Comparison of ENCODE assay signal across 15 cellular contexts in genomic region chr1:202133016-202133415, GRCh38. TPM values are rescaled to one million over a fixed set of nuclear protein-coding genes. Genes with fewer than 3 reads are reported as not detected.
DNase-seq lines count a peak whose midpoint lies in the region; ATAC-seq, FAIRE-seq and TF ChIP-seq lines count a peak whose summit lies in the region.
"Had no signal": no experiment of that assay in that cellular context is flagged by ENCODE, and none has a peak within 500 bp of the region (broad histone marks: within the 10 kb centered on the region; RNA-seq: fewer than 3 reads in every experiment).

No MANE protein-coding gene starts in this region.

- peak overlapping the region; percentile 78 for H3K27ac Mint-ChIP-seq in Caco-2 (ENCODE audit: unreplicated experiment)
- H3K27ac Mint-ChIP-seq: T-helper 2 cell treated with Interferon-gamma antibody and Interleukin-4, amounts not matched to agents 5 μg/mL and 100 μg/mL, for 36 hours had no signal

- H3K9me3 ChIP-seq in Caco-2 = no peaks in the 10 kb centered on the region
- no peaks in the 10 kb centered on the region for H3K9me3 ChIP-seq in K562 (replicated peaks; ENCODE audit: control insufficient read depth, insufficient read depth, low read depth, low read length)
- H3K9me3 ChIP-seq in hepatocyte (ENCODE audit: low read depth) = no peaks in the 10 kb centered on the region
- H3K9me3 ChIP-seq: MG63, neutrophil had no signal

- H3K79me2 ChIP-seq in K562 (ENCODE audit: control insufficient read depth, insufficient read depth, low read length) (no peaks in the 10 kb centered on the region), hepatocyte (peaks cover 5% of the 10 kb centered on the region)

- H2AFZ ChIP-seq in K562 (ENCODE audit: low read depth, low read length) (no peak overlapping the region), hepatocyte (no peak overlapping the region)
- H2AFZ ChIP-seq: GM23248 had no signal

- WGBS in K562 (ENCODE audit: insufficient coverage, low coverage, missing lambda C conversion rate) = 92% methylated on average over 14 of the region's 14 CpGs
- 97% methylated on average over 14 of the region's 14 CpGs for WGBS in hepatocyte (ENCODE audit: low lambda C conversion rate, missing lambda C conversion rate)

- H3K27ac ChIP-seq in K562 (ENCODE audit: extremely low read depth, low read depth, low read length) (no peak overlapping the region), hepatocyte (no peak overlapping the region)
- H3K27ac ChIP-seq: GM23248 had no signal

- peaks cover 3% of the 10 kb centered on the region; the same call in 1 of the 2 replicates for H3K36me3 ChIP-seq in Caco-2 (ENCODE audit: control insufficient read depth, insufficient read depth, low read length)
- peaks cover 38% of the 10 kb centered on the region; the same call in 2 of the 3 replicates for H3K36me3 ChIP-seq in K562 (ENCODE audit: control insufficient read depth, insufficient read depth, low read length)
- H3K36me3 ChIP-seq in hepatocyte (replicated peaks; ENCODE audit: insufficient read depth, low read depth) = no peaks in the 10 kb centered on the region

- FAIRE-seq in K562 (lab: Jason Lieb, UNC) = no peak

- H3K4me3 Mint-ChIP-seq in Caco-2 (ENCODE audit: unreplicated experiment) = no peak overlapping the region
- H3K4me3 Mint-ChIP-seq: T-helper 2 cell treated with Interferon-gamma antibody and Interleukin-4, amounts not matched to agents 5 μg/mL and 100 μg/mL, for 36 hours had no signal

- no peak for TF ChIP-seq POLR2A in K562 (conservative IDR thresholded peaks at IDR 0.05)

- CTCF ChIA-PET in Caco-2 (lab: Charles Lee) = interaction anchor here (0.5 to 1.4 kb wide), 3 partner anchors 22 to 237 kb away, joined by 3 to 4 read pairs (median 4); no protein-coding TSS in a partner anchor
- CTCF ChIA-PET in K562 (lab: Yijun Ruan, JAX; ENCODE audit: low intra/inter-chr PET ratio) = interaction anchor here (3.5 kb wide), 1 partner anchor 133 kb away, joined by 32 read pairs; no protein-coding TSS in a partner anchor

- peaks cover 17% of the 10 kb centered on the region for H3K36me3 Mint-ChIP-seq in Caco-2 (ENCODE audit: insufficient read depth, unreplicated experiment)

- intact Hi-C loops in Caco-2 (cut with micrococcal nuclease; ENCODE audit: unreplicated experiment) (no loop called here), K562 (cut with micrococcal nuclease) (no loop called here), sciatic nerve (cut with DNase I) (no loop called here)

- TF ChIP-seq CTCF in Caco-2 (IDR thresholded peaks at IDR 0.05; ENCODE audit: insufficient read depth in 1 of 2, low read depth in 1 of 2, low read length in 1 of 2, severe bottlenecking in 1 of 2, unreplicated experiment in 1 of 2) = no peak
- no peak for TF ChIP-seq CTCF in K562 (IDR thresholded peaks at IDR 0.05 in 2 of 3, conservative IDR thresholded peaks at IDR 0.05 in 1 of 3; ENCODE audit: insufficient read depth in 2 of 3, low read depth in 1 of 3, low read length in 3 of 3)
- TF ChIP-seq CTCF in hepatocyte (IDR thresholded peaks at IDR 0.05; ENCODE audit: poor library complexity) = no peak

- H3K9ac ChIP-seq in K562 (ENCODE audit: insufficient read depth in 1 of 2, low read depth in 2 of 2, low read length in 2 of 2) = no peak overlapping the region; a peak in 1 of 4 replicates
- H3K9ac ChIP-seq: GM23248 had no signal

- ATAC-seq in K562 = no peak
- peak; percentile 59 for ATAC-seq in sciatic nerve
- no peak for ATAC-seq in HG03097 (IDR thresholded peaks at IDR 0.05; ENCODE audit: low FRiP score, unreplicated experiment)

- no peak for TF ChIP-seq EP300 in K562 (IDR thresholded peaks at IDR 0.05; ENCODE audit: low read length)

- H3K4me3 ChIP-seq in Caco-2 (ENCODE audit: low read depth, low read length) (no peak overlapping the region), K562 (no peak overlapping the region), hepatocyte (no peak overlapping the region)
- H3K4me3 ChIP-seq: cardiac muscle cell, GM23248, MG63 had no signal

- no peak overlapping the region for H3K4me2 ChIP-seq in K562 (ENCODE audit: insufficient read depth, low read length)
- no peak overlapping the region for H3K4me2 ChIP-seq in hepatocyte

- no peak for TF ChIP-seq RAD21 in K562 (CRISPR knock-in tag; conservative IDR thresholded peaks at IDR 0.05 in 1 of 2, IDR thresholded peaks at IDR 0.05 in 1 of 2)

- no peaks in the 10 kb centered on the region for H3K4me1 Mint-ChIP-seq in Caco-2 (ENCODE audit: low read depth, unreplicated experiment)

- BruUV-seq in Caco-2 (replicated peaks; lab: Mats Ljungman, UMichigan) (no TSS peak), K562 (replicated peaks; lab: Mats Ljungman, UMichigan) (no TSS peak)

- H3K4me1 ChIP-seq in Caco-2 = peaks cover 21% of the 10 kb centered on the region
- peaks cover 0 to 25% of the 10 kb centered on the region in 2 experiments; a peak in 2 of 5 replicates for H3K4me1 ChIP-seq in K562 (replicated peaks in 1 of 2; ENCODE audit: control insufficient read depth in 2 of 2, insufficient read depth in 2 of 2, low read length in 2 of 2)
- H3K4me1 ChIP-seq in hepatocyte (ENCODE audit: insufficient read depth) = no peaks in the 10 kb centered on the region

- no peaks in the 10 kb centered on the region for H3K9me2 ChIP-seq in hepatocyte (replicated peaks; ENCODE audit: insufficient read depth)

- POLR2A ChIA-PET in Caco-2 (lab: Charles Lee) = interaction anchor here (1.3 kb wide), 1 partner anchor 123 kb away, joined by 9 read pairs; the partner anchor contains the start of gene ELF3
- POLR2A ChIA-PET in K562 (lab: Yijun Ruan, JAX) = interaction anchor here (0.6 to 1.3 kb wide), 4 partner anchors 22 to 238 kb away, joined by 3 to 4 read pairs (median 4); no protein-coding TSS in a partner anchor

- no peaks in the 10 kb centered on the region for H3K9me1 ChIP-seq in K562 (ENCODE audit: control insufficient read depth, insufficient read depth, low read length)

- H4K20me1 ChIP-seq in K562 (replicated peaks; ENCODE audit: control insufficient read depth, insufficient read depth, low read length) (peaks cover 7% of the 10 kb centered on the region), hepatocyte (ENCODE audit: insufficient read depth, poor library complexity, severe bottlenecking) (peaks cover 4% of the 10 kb centered on the region)

- no peak for DNase-seq in Caco-2
- DNase-seq in K562 (ENCODE audit: extremely low read depth in 1 of 4, low spot score in 3 of 4) = no peak
- peak; percentile 4 for DNase-seq in hepatocyte (ENCODE audit: low spot score)
- peak; percentile 85 for DNase-seq in sciatic nerve (ENCODE audit: low spot score)
- no peak for DNase-seq in LoVo (ENCODE audit: low spot score)
- no peak for DNase-seq in OCI-M2 (lab: John Stamatoyannopoulos, UW; ENCODE audit: unreplicated experiment)
- no peak for DNase-seq in stimulated activated CD4-positive, alpha-beta T cell treated with anti-CD3 and anti-CD28 coated beads, Interleukin-4, amount 100 ng/mL, for 4 hours
- DNase-seq: activated CD8-positive, alpha-beta memory T cell treated with anti-CD3 and anti-CD28 coated beads, Interleukin-2, amount 50 U/mL, for 4 hours; GF-D8; GM23248; MG63 had no signal

- no peaks in the 10 kb centered on the region for H3K27me3 ChIP-seq in Caco-2 (replicated peaks; ENCODE audit: control insufficient read depth, insufficient read depth, low read length)
- H3K27me3 ChIP-seq in K562 (ENCODE audit: control insufficient read depth in 2 of 2, insufficient read depth in 2 of 2, low read length in 2 of 2) = peaks cover 0 to 7% of the 10 kb centered on the region in 2 experiments; a peak in 3 of 5 replicates
- H3K27me3 ChIP-seq in hepatocyte = no peaks in the 10 kb centered on the region
- H3K27me3 ChIP-seq: cardiac muscle cell, MG63, neutrophil had no signal

- H3K9me3 Mint-ChIP-seq in Caco-2 (ENCODE audit: unreplicated experiment) = no peaks in the 10 kb centered on the region
- H3K9me3 Mint-ChIP-seq: T-helper 2 cell treated with Interferon-gamma antibody and Interleukin-4, amounts not matched to agents 5 μg/mL and 100 μg/mL, for 36 hours had no signal

- in situ Hi-C loops in K562 (cut with MboI) = no loop called here

- H3K27me3 Mint-ChIP-seq in Caco-2 (ENCODE audit: insufficient read depth, unreplicated experiment) = no peaks in the 10 kb centered on the region

RNA-seq across cellular contexts. Expression of gene GPR37L1, which starts 10.3 kb away (rescaled TPM):
- total RNA-seq in Caco-2 (2022) = 0.07 TPM in 2 replicates
- total RNA-seq in K562 (2011; cell fraction: chromatin; rRNA removed; ENCODE audit: low replicate concordance) = not detected in 2 replicates
- under 0.01 TPM in 2 replicates for total RNA-seq in K562 (2011; cell fraction: nucleolus; rRNA removed)
- total RNA-seq in K562 (2011; cell fraction: nucleoplasm; rRNA removed) = not detected in 2 replicates
- not detected in 2 replicates for total RNA-seq in K562 (2014; rRNA removed)
- total RNA-seq in K562 (2014; rRNA removed; fragmentation: Illumina TruSeq; extraction: Trizol) = not detected in 2 replicates
- total RNA-seq in K562 (2015; rRNA removed; fragmentation: Illumina TruSeq; extraction: Trizol) = not detected in 2 replicates
- not detected in 2 replicates for total RNA-seq in K562 (2021)
- polyA plus RNA-seq in K562 (2011; rRNA removed) = 0.01 TPM in 1 of 2 replicates, not detected in the other
- 0.01 TPM in 1 of 2 replicates, not detected in the other for polyA plus RNA-seq in K562 (2011; cell fraction: cytosol; rRNA removed)
- 0.01 TPM in 1 of 2 replicates, not detected in the other for polyA plus RNA-seq in K562 (2011; cell fraction: nucleus; rRNA removed)
- polyA plus RNA-seq in K562 (2012) = 0.07 TPM in 2 replicates
- not detected in 2 replicates for polyA plus RNA-seq in K562 (2014; fragmentation: Illumina TruSeq; extraction: Trizol)
- not detected for polyA plus RNA-seq in K562 (2014; fragmentation: Nextera tagmentation; extraction: Ambion mirVana)
- polyA plus RNA-seq in K562 (2014; rRNA removed) = not detected in 2 replicates
- not detected in 2 replicates for polyA minus RNA-seq in K562 (2011; rRNA and poly(A)+ RNA removed)
- polyA minus RNA-seq in K562 (2011; cell fraction: cytosol; rRNA and poly(A)+ RNA removed) = not detected in 2 replicates
- not detected in 2 replicates for polyA minus RNA-seq in K562 (2011; cell fraction: nucleus; rRNA and poly(A)+ RNA removed)
- total RNA-seq in hepatocyte = under 0.01 TPM in 1 of 2 replicates, not detected in the other
- 0.39 and 0.47 TPM in 2 replicates for polyA plus RNA-seq in hepatocyte
- 33.3 TPM for total RNA-seq in sciatic nerve
- total RNA-seq: cardiac muscle cell, GM23248 had no signal
- polyA plus RNA-seq: cardiac muscle cell had no signal

RNA-seq across cellular contexts. Expression of gene ARL8A, which starts 11.5 kb away (rescaled TPM):
- total RNA-seq in Caco-2 (2022) = 25.0 and 27.8 TPM in 2 replicates
- 15.5 and 36.2 TPM in 2 replicates for total RNA-seq in K562 (2011; cell fraction: chromatin; rRNA removed; ENCODE audit: low replicate concordance)
- total RNA-seq in K562 (2011; cell fraction: nucleolus; rRNA removed) = 13.9 and 24.0 TPM in 2 replicates
- 13.5 and 19.8 TPM in 2 replicates for total RNA-seq in K562 (2011; cell fraction: nucleoplasm; rRNA removed)
- 13.1 and 21.8 TPM in 2 replicates for total RNA-seq in K562 (2014; rRNA removed)
- 7.9 and 9.2 TPM in 2 replicates for total RNA-seq in K562 (2014; rRNA removed; fragmentation: Illumina TruSeq; extraction: Trizol)
- total RNA-seq in K562 (2015; rRNA removed; fragmentation: Illumina TruSeq; extraction: Trizol) = 11.1 and 11.8 TPM in 2 replicates
- total RNA-seq in K562 (2021) = 19.1 and 22.7 TPM in 2 replicates
- 27.3 and 58.1 TPM in 2 replicates for polyA plus RNA-seq in K562 (2011; rRNA removed)
- polyA plus RNA-seq in K562 (2011; cell fraction: cytosol; rRNA removed) = 17.5 and 24.2 TPM in 2 replicates
- 31.3 and 39.1 TPM in 2 replicates for polyA plus RNA-seq in K562 (2011; cell fraction: nucleus; rRNA removed)
- polyA plus RNA-seq in K562 (2012) = 21.7 and 25.7 TPM in 2 replicates
- polyA plus RNA-seq in K562 (2014; fragmentation: Illumina TruSeq; extraction: Trizol) = 11.4 and 15.9 TPM in 2 replicates
- polyA plus RNA-seq in K562 (2014; fragmentation: Nextera tagmentation; extraction: Ambion mirVana) = under 1 TPM; 0.17 to 0.32 TPM
- 15.3 and 15.6 TPM in 2 replicates for polyA plus RNA-seq in K562 (2014; rRNA removed)
- polyA minus RNA-seq in K562 (2011; rRNA and poly(A)+ RNA removed) = 12.5 and 17.4 TPM in 2 replicates
- polyA minus RNA-seq in K562 (2011; cell fraction: cytosol; rRNA and poly(A)+ RNA removed) = 11.4 and 13.7 TPM in 2 replicates
- polyA minus RNA-seq in K562 (2011; cell fraction: nucleus; rRNA and poly(A)+ RNA removed) = 3.4 and 10.0 TPM in 2 replicates
- 28.9 and 32.7 TPM in 2 replicates for total RNA-seq in hepatocyte
- 56.0 and 65.9 TPM in 2 replicates for polyA plus RNA-seq in hepatocyte
- 112 TPM for total RNA-seq in sciatic nerve

RNA-seq across cellular contexts. Expression of gene PTPN7, which starts 27.4 kb away (rescaled TPM):
- total RNA-seq in Caco-2 (2022) = not detected in 2 replicates
- total RNA-seq in K562 (2011; cell fraction: chromatin; rRNA removed; ENCODE audit: low replicate concordance) = 135 and 260 TPM in 2 replicates
- total RNA-seq in K562 (2011; cell fraction: nucleolus; rRNA removed) = 174 and 175 TPM in 2 replicates
- 146 and 165 TPM in 2 replicates for total RNA-seq in K562 (2011; cell fraction: nucleoplasm; rRNA removed)
- total RNA-seq in K562 (2014; rRNA removed) = 121 and 126 TPM in 2 replicates
- 61.7 and 65.6 TPM in 2 replicates for total RNA-seq in K562 (2014; rRNA removed; fragmentation: Illumina TruSeq; extraction: Trizol)
- total RNA-seq in K562 (2015; rRNA removed; fragmentation: Illumina TruSeq; extraction: Trizol) = 116 and 120 TPM in 2 replicates
- 112 and 139 TPM in 2 replicates for total RNA-seq in K562 (2021)
- polyA plus RNA-seq in K562 (2011; rRNA removed) = 80.7 and 176 TPM in 2 replicates
- polyA plus RNA-seq in K562 (2011; cell fraction: cytosol; rRNA removed) = 155 and 163 TPM in 2 replicates
- 215 and 278 TPM in 2 replicates for polyA plus RNA-seq in K562 (2011; cell fraction: nucleus; rRNA removed)
- polyA plus RNA-seq in K562 (2012) = 146 and 171 TPM in 2 replicates
- 144 and 189 TPM in 2 replicates for polyA plus RNA-seq in K562 (2014; fragmentation: Illumina TruSeq; extraction: Trizol)
- polyA plus RNA-seq in K562 (2014; fragmentation: Nextera tagmentation; extraction: Ambion mirVana) = 10 to 100 TPM; 18.7 to 19.8 TPM
- 123 and 128 TPM in 2 replicates for polyA plus RNA-seq in K562 (2014; rRNA removed)
- polyA minus RNA-seq in K562 (2011; rRNA and poly(A)+ RNA removed) = 58.0 and 78.3 TPM in 2 replicates
- 54.1 and 65.3 TPM in 2 replicates for polyA minus RNA-seq in K562 (2011; cell fraction: cytosol; rRNA and poly(A)+ RNA removed)
- polyA minus RNA-seq in K562 (2011; cell fraction: nucleus; rRNA and poly(A)+ RNA removed) = 38.1 and 80.1 TPM in 2 replicates
- total RNA-seq in hepatocyte = not detected in 2 replicates
- polyA plus RNA-seq in hepatocyte = 0.35 and 0.41 TPM in 2 replicates
- 2.5 TPM for total RNA-seq in sciatic nerve
- total RNA-seq: cardiac muscle cell, GM23248 had no signal
- polyA plus RNA-seq: cardiac muscle cell, GM23248 had no signal

Comparison
In these comparisons a context has a peak if more than half of its experiments do, and no peak if none do; other contexts are left out.
1. DNase-seq: peak in hepatocyte (single experiment) and sciatic nerve (single experiment); none in Caco-2 (0 of 2), K562 (0 of 4), LoVo (single experiment), OCI-M2 (single experiment) and stimulated activated CD4-positive, alpha-beta T cell treated with anti-CD3 and anti-CD28 coated beads, Interleukin-4, amount 100 ng/mL, for 4 hours (0 of 2).
2. RNA of gene GPR37L1, which starts 10.3 kb away (total RNA-seq): 33.3 TPM in sciatic nerve (single experiment); 0.07 TPM in Caco-2, under 0.01 TPM in K562 and under 0.01 TPM in hepatocyte; every median in the first group is over 10 times any median in the second.
3. RNA of gene PTPN7, which starts 27.4 kb away (total RNA-seq): 61.7 to 260 TPM in K562; 2.5 TPM in sciatic nerve (single experiment), not detected in Caco-2 and not detected in hepatocyte; every median in the first group is over 10 times any median in the second.